34 cellular contexts compared by ENCODE assay signal in genomic region chr2:239746847-239747246, GRCh38.
"Had no signal": no experiment of that assay in that cellular context is flagged by ENCODE, and none has a peak within 500 bp of the region (broad histone marks: within the 10 kb centered on the region; RNA-seq: fewer than 3 reads in every experiment).

No MANE protein-coding gene starts in this region.

- H3K4me1 ChIP-seq: Peyer's patch had no signal

- H3K27me3 ChIP-seq: brain microvascular endothelial cell, Peyer's patch had no signal

- H3K4me2 ChIP-seq: KMS-11 had no signal

- DNase-seq: activated B cell treated with CpG ODN at 0.5 μM for 24 hours; activated CD4-positive, alpha-beta T cell treated with anti-CD3 and anti-CD28 coated beads for 4 hours; activated CD4-positive, alpha-beta T cell treated with anti-CD3 and anti-CD28 coated beads, Interleukin-2, amount 50 U/mL, for 1 hour; activated CD4-positive, CD25-positive, alpha-beta regulatory T cell treated with anti-CD3 and anti-CD28 coated beads, Interleukin-2, amount 50 U/mL, for 72 hours; activated CD8-positive, alpha-beta T cell treated with anti-CD3 and anti-CD28 coated beads for 36 hours; activated effector memory CD4-positive, alpha-beta T cell treated with anti-CD3 and anti-CD28 coated beads, Interleukin-2, amount 50 U/mL, for 16 hours; activated naive CD4-positive, alpha-beta T cell; activated naive CD4-positive, alpha-beta T cell treated with anti-CD3 and anti-CD28 coated beads, Interleukin-2, amount 50 U/mL, for 16 hours; activated naive CD8-positive, alpha-beta T cell treated with anti-CD3 and anti-CD28 coated beads for 36 hours; activated T-cell treated with anti-CD3 and anti-CD28 coated beads, Interleukin-2, amount 50 U/mL, for 1 hour; activated T-cell treated with anti-CD3 and anti-CD28 coated beads, Interleukin-2, amount 50 U/mL, for 72 hours; amniotic stem cell; brain microvascular endothelial cell; central memory CD4-positive, alpha-beta T cell; MM.1S; MV-4-11; NCI-H1092; NCI-H1436 treated with DMSO at 0.1 percent for 48 hours; NCI-H1694 treated with DMSO at 0.1 percent for 48 hours; NCI-H2029; NCI-H2171; NCI-H510A; NCI-H526; NK-92 treated with Interleukin-12 subunit alpha and Interleukin-12 subunit beta, amount 100 ng/mL, for 24 hours; PC-3; Peyer's patch; RPMI8226; SW 1271; T-helper 1 cell; T-helper 2 cell; T-helper 9 cell had no signal

- H3K36me3 Mint-ChIP-seq: activated naive CD8-positive, alpha-beta T cell treated with anti-CD3 and anti-CD28 coated beads for 36 hours had no signal

- H3K27ac ChIP-seq: brain microvascular endothelial cell, KMS-11, Peyer's patch, VCaP had no signal

- H3K9ac ChIP-seq: KMS-11 had no signal

- H3K4me3 ChIP-seq: Peyer's patch had no signal

- H3K4me1 Mint-ChIP-seq: activated T-helper 17 cell treated with anti-CD3 and anti-CD28 coated beads, Interleukin-2, amount 50 U/mL, for 72 hours had no signal

- H3K27ac Mint-ChIP-seq: activated B cell treated with CpG ODN at 0.5 μM for 24 hours; activated CD8-positive, alpha-beta T cell treated with anti-CD3 and anti-CD28 coated beads for 36 hours; activated naive CD8-positive, alpha-beta T cell treated with anti-CD3 and anti-CD28 coated beads for 36 hours; activated T-cell treated with anti-CD3 and anti-CD28 coated beads, Interleukin-2, amount 50 U/mL, for 72 hours; activated T-helper 17 cell treated with anti-CD3 and anti-CD28 coated beads, Interleukin-2, amount 50 U/mL, for 72 hours had no signal

- H3K27me3 Mint-ChIP-seq: activated B cell treated with CpG ODN at 0.5 μM for 24 hours; activated CD8-positive, alpha-beta T cell treated with anti-CD3 and anti-CD28 coated beads for 36 hours; activated naive CD8-positive, alpha-beta T cell treated with anti-CD3 and anti-CD28 coated beads for 36 hours; activated T-helper 17 cell treated with anti-CD3 and anti-CD28 coated beads, Interleukin-2, amount 50 U/mL, for 72 hours had no signal

- H3K36me3 ChIP-seq: brain microvascular endothelial cell, Peyer's patch had no signal

- H3K9me3 ChIP-seq: Peyer's patch had no signal

- H3K4me3 Mint-ChIP-seq: activated B cell treated with CpG ODN at 0.5 μM for 24 hours; activated CD8-positive, alpha-beta T cell treated with anti-CD3 and anti-CD28 coated beads for 36 hours; activated naive CD8-positive, alpha-beta T cell treated with anti-CD3 and anti-CD28 coated beads for 36 hours; activated T-cell treated with anti-CD3 and anti-CD28 coated beads, Interleukin-2, amount 50 U/mL, for 72 hours; activated T-helper 17 cell treated with anti-CD3 and anti-CD28 coated beads, Interleukin-2, amount 50 U/mL, for 72 hours had no signal

- ATAC-seq: activated CD8-positive, alpha-beta T cell treated with anti-CD3 and anti-CD28 coated beads for 36 hours; activated T-cell treated with anti-CD3 and anti-CD28 coated beads, Interleukin-2, amount 50 U/mL, for 72 hours; activated T-helper 17 cell treated with anti-CD3 and anti-CD28 coated beads, Interleukin-2, amount 50 U/mL, for 72 hours; PC-3 had no signal

- H3K9me3 Mint-ChIP-seq: activated B cell treated with CpG ODN at 0.5 μM for 24 hours; activated CD8-positive, alpha-beta T cell treated with anti-CD3 and anti-CD28 coated beads for 36 hours; activated naive CD8-positive, alpha-beta T cell treated with anti-CD3 and anti-CD28 coated beads for 36 hours; activated T-cell treated with anti-CD3 and anti-CD28 coated beads, Interleukin-2, amount 50 U/mL, for 72 hours; activated T-helper 17 cell treated with anti-CD3 and anti-CD28 coated beads, Interleukin-2, amount 50 U/mL, for 72 hours had no signal
